8 cellular contexts compared by ENCODE assay signal in genomic region chr13:94329754-94330551, GRCh38.
DNase-seq lines count a peak whose midpoint lies in the region; ATAC-seq and TF ChIP-seq lines count a peak whose summit lies in the region.

No MANE protein-coding gene starts in this region.

- BruUV-seq in Caco-2 (replicated peaks; lab: Mats Ljungman, UMichigan), result no TSS peak

- peaks cover 11% of the 10 kb centered on the region; the same call in 1 of the 2 replicates for H3K9me3 ChIP-seq in BLaER1
- H3K9me3 ChIP-seq in Caco-2, result no peaks in the 10 kb centered on the region

- H3K4me3 Mint-ChIP-seq in effector memory CD8-positive, alpha-beta T cell, result peak overlapping the region; percentile 30 to 55
- H3K4me3 Mint-ChIP-seq in nephron progenitor cell (no peak overlapping the region), Caco-2 (ENCODE audit: unreplicated experiment) (no peak overlapping the region)

- DNase-seq in NCI-H226 (peak; percentile 89), nephron progenitor cell (no peak), HK-2 (ENCODE audit: unreplicated experiment) (no peak), posterior cingulate gyrus (no peak), Caco-2 (no peak), DMS79 (lab: John Stamatoyannopoulos, UW) (no peak)
- no peak for DNase-seq in effector memory CD8-positive, alpha-beta T cell

- TF ChIP-seq CTCF in nephron progenitor cell (IDR thresholded peaks at IDR 0.05), result no peak
- TF ChIP-seq CTCF in Caco-2 (IDR thresholded peaks at IDR 0.05; ENCODE audit: insufficient read depth in 1 of 2, low read depth in 1 of 2, low read length in 1 of 2, severe bottlenecking in 1 of 2, unreplicated experiment in 1 of 2), result no peak

- H3K4me3 ChIP-seq in BLaER1 (no peak overlapping the region), Caco-2 (ENCODE audit: low read depth, low read length) (no peak overlapping the region)

- peaks cover 31 to 45% of the 10 kb centered on the region in 2 donors for H3K4me1 Mint-ChIP-seq in effector memory CD8-positive, alpha-beta T cell (ENCODE audit: low read depth in 2 of 2)
- peaks cover 72% of the 10 kb centered on the region for H3K4me1 Mint-ChIP-seq in nephron progenitor cell
- H3K4me1 Mint-ChIP-seq in Caco-2 (ENCODE audit: low read depth, unreplicated experiment), result peaks cover 7% of the 10 kb centered on the region

- no peaks in the 10 kb centered on the region for H3K27me3 Mint-ChIP-seq in effector memory CD8-positive, alpha-beta T cell
- H3K27me3 Mint-ChIP-seq in nephron progenitor cell (ENCODE audit: low read depth, poor library complexity) (peaks cover 5% of the 10 kb centered on the region), Caco-2 (ENCODE audit: insufficient read depth, unreplicated experiment) (peaks cover 15% of the 10 kb centered on the region)

- ATAC-seq in effector memory CD8-positive, alpha-beta T cell (replicated peaks), result no peak

- peak overlapping the region; percentile 13 to 83 for H3K27ac Mint-ChIP-seq in effector memory CD8-positive, alpha-beta T cell
- H3K27ac Mint-ChIP-seq in nephron progenitor cell (peak overlapping the region; percentile 92), Caco-2 (ENCODE audit: unreplicated experiment) (no peak overlapping the region)

- CTCF ChIA-PET in Caco-2 (lab: Charles Lee), result no interaction called here

- H3K9me3 Mint-ChIP-seq in effector memory CD8-positive, alpha-beta T cell, result peaks cover 0 to 2% of the 10 kb centered on the region in 2 donors
- peaks cover 4% of the 10 kb centered on the region for H3K9me3 Mint-ChIP-seq in nephron progenitor cell
- no peaks in the 10 kb centered on the region for H3K9me3 Mint-ChIP-seq in Caco-2 (ENCODE audit: unreplicated experiment)

- H3K27ac ChIP-seq in BLaER1, result no peak overlapping the region

- POLR2A ChIA-PET in Caco-2 (lab: Charles Lee), result no interaction called here

- no peaks in the 10 kb centered on the region for H4K20me1 ChIP-seq in BLaER1

- H3K4me1 ChIP-seq in BLaER1 (peaks cover 62% of the 10 kb centered on the region), Caco-2 (no peaks in the 10 kb centered on the region; the same call in 1 of the 2 replicates)

- intact Hi-C loops in posterior cingulate gyrus (cut with DNase I) (no loop called here), Caco-2 (cut with micrococcal nuclease; ENCODE audit: unreplicated experiment) (no loop called here)

- no peak overlapping the region for H3K9ac ChIP-seq in BLaER1

- H3K36me3 ChIP-seq in BLaER1 (no peaks in the 10 kb centered on the region), Caco-2 (ENCODE audit: control insufficient read depth, insufficient read depth, low read length) (no peaks in the 10 kb centered on the region)

- peak overlapping the region; percentile 92 for H3K4me2 ChIP-seq in BLaER1

- no peaks in the 10 kb centered on the region for H3K27me3 ChIP-seq in BLaER1
- H3K27me3 ChIP-seq in Caco-2 (replicated peaks; ENCODE audit: control insufficient read depth, insufficient read depth, low read length), result no peaks in the 10 kb centered on the region; the same call in none of the 2 replicates

- H3K36me3 Mint-ChIP-seq in effector memory CD8-positive, alpha-beta T cell (ENCODE audit: insufficient read depth), result no peaks in the 10 kb centered on the region
- H3K36me3 Mint-ChIP-seq in nephron progenitor cell (ENCODE audit: low read depth), result peaks cover 5% of the 10 kb centered on the region
- H3K36me3 Mint-ChIP-seq in Caco-2 (ENCODE audit: insufficient read depth, unreplicated experiment), result no peaks in the 10 kb centered on the region

Comparison
In these comparisons a context has a peak if more than half of its experiments do, and no peak if none do; other contexts are left out.
1. H3K4me3 Mint-ChIP-seq: peak in effector memory CD8-positive, alpha-beta T cell (2 of 2); none in nephron progenitor cell (single experiment) and Caco-2 (single experiment).